In genomic region chr11:70581991-70582885, GRCh38 we compare ENCODE assay signal across 14 cellular contexts.
"Had no signal": no experiment of that assay in that cellular context is flagged by ENCODE, and none has a peak within 500 bp of the region (broad histone marks: within the 10 kb centered on the region; RNA-seq: fewer than 3 reads in every experiment).

No MANE protein-coding gene starts in this region.

- ATAC-seq: activated CD4-positive, CD25-positive, alpha-beta regulatory T cell treated with anti-CD3 and anti-CD28 coated beads, Interleukin-2, amount 50 U/mL, for 24 hours; natural killer cell; psoas muscle; sciatic nerve had no signal

- H3K27me3 ChIP-seq: ascending aorta, hepatocyte had no signal

- H2AFZ ChIP-seq: hepatocyte had no signal

- FAIRE-seq: endometrium had no signal

- H3K4me3 Mint-ChIP-seq: activated naive CD4-positive, alpha-beta T cell treated with anti-CD3 and anti-CD28 coated beads, Interleukin-2, amount 10 ng/mL, durations not matched to agents 7 days and 5 days; natural killer cell had no signal

- H3K79me2 ChIP-seq: hepatocyte had no signal

- H3K9me3 ChIP-seq: ascending aorta, psoas muscle had no signal

- DNase-seq: activated CD4-positive, alpha-beta T cell treated with anti-CD3 and anti-CD28 coated beads, Interleukin-2, amount 50 U/mL, for 1 hour; activated naive CD4-positive, alpha-beta T cell treated with anti-CD3 and anti-CD28 coated beads, Interleukin-2, amount 10 ng/mL, durations not matched to agents 7 days and 5 days; islet precursor cell; mesenchymal stem cell; natural killer cell; stimulated activated CD4-positive, alpha-beta T cell treated with anti-CD3 and anti-CD28 coated beads, Interleukin-12 subunit alpha, Interleukin-12 subunit beta, amount 100 ng/mL, for 4 hours; stimulated activated CD4-positive, alpha-beta T cell treated with anti-CD3 and anti-CD28 coated beads, Interleukin-2, amount 100 ng/mL, for 24 hours; T-helper 9 cell had no signal

- H3K4me1 Mint-ChIP-seq: activated naive CD4-positive, alpha-beta T cell treated with anti-CD3 and anti-CD28 coated beads, Interleukin-2, amount 10 ng/mL, durations not matched to agents 7 days and 5 days; natural killer cell had no signal

- H3K4me2 ChIP-seq: hepatocyte had no signal

- H3K27ac ChIP-seq: ascending aorta, hepatocyte, psoas muscle had no signal

- H3K9me3 Mint-ChIP-seq: activated naive CD4-positive, alpha-beta T cell treated with anti-CD3 and anti-CD28 coated beads, Interleukin-2, amount 10 ng/mL, durations not matched to agents 7 days and 5 days; natural killer cell had no signal

- H3K4me1 ChIP-seq: ascending aorta, psoas muscle had no signal

- H3K36me3 ChIP-seq: ascending aorta had no signal

- H3K27ac Mint-ChIP-seq: activated naive CD4-positive, alpha-beta T cell treated with anti-CD3 and anti-CD28 coated beads, Interleukin-2, amount 10 ng/mL, durations not matched to agents 7 days and 5 days; natural killer cell had no signal

- H3K4me3 ChIP-seq: ascending aorta, hepatocyte, psoas muscle had no signal

- H3K36me3 Mint-ChIP-seq: activated naive CD4-positive, alpha-beta T cell treated with anti-CD3 and anti-CD28 coated beads, Interleukin-2, amount 10 ng/mL, durations not matched to agents 7 days and 5 days; natural killer cell had no signal
